Comparison of ENCODE assay signal across 15 cellular contexts in the genomic region with DNA sequence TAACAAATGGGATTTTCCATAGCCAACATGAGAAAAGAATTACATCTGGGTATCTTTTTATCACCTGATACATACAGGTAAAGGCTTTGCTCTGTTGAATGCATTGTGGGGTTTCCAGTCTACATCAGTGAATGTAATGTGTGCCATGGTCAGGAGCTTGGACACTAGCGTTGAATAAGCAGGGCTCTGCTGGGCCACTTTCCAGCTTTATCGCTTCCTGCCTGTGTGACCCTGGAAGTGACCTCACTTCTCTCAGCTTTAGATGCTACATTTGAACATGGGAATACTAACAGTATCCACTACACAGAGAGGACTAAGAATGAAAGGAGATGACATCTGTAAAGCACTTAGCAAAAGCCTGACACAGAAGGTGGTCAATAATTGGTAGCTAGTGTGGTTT. TPM values are rescaled to one million over a fixed set of nuclear protein-coding genes. Genes with fewer than 3 reads are reported as not detected.
A peak's percentile ranks its signal among the peaks of the same experiment; 100 is the strongest.
DNase-seq lines count a peak whose midpoint lies in the region; ATAC-seq and TF ChIP-seq lines count a peak whose summit lies in the region.
"Had no signal": no experiment of that assay in that cellular context is flagged by ENCODE, and none has a peak within 500 bp of the region (broad histone marks: within the 10 kb centered on the region; RNA-seq: fewer than 3 reads in every experiment).

No MANE protein-coding gene starts in this region.

- TF ChIP-seq EP300 in esophagus muscularis mucosa (IDR thresholded peaks at IDR 0.05) = no peak

- H3K9me3 ChIP-seq in esophagus muscularis mucosa (no peaks in the 10 kb centered on the region), mucosa of descending colon (no peaks in the 10 kb centered on the region)
- H3K9me3 ChIP-seq: BLaER1 treated with 17β-estradiol and CSF1 and Interleukin-3, amounts not matched to agents 10 nM and 100 nM had no signal

- no peaks in the 10 kb centered on the region for H3K27me3 ChIP-seq in esophagus muscularis mucosa
- H3K27me3 ChIP-seq: BLaER1 treated with 17β-estradiol and CSF1 and Interleukin-3, amounts not matched to agents 10 nM and 100 nM had no signal

- intact Hi-C loops in left cardiac atrium (cut with DNase I) = loop anchor here in 1 of 2 donors (10.0 kb wide), 1 partner anchor 765 kb away; no protein-coding TSS in a partner anchor
- intact Hi-C loops in Right ventricle myocardium superior (cut with DNase I) = no loop called here
- intact Hi-C loops in esophagus muscularis mucosa (cut with DNase I) = no loop called here
- intact Hi-C loops in mucosa of descending colon (cut with DNase I, micrococcal nuclease) = no loop called here

- 77% methylated on average over 2 of the region's 2 CpGs for WGBS in esophagus muscularis mucosa

- H3K36me3 ChIP-seq in esophagus muscularis mucosa (no peaks in the 10 kb centered on the region), mucosa of descending colon (ENCODE audit: low read depth) (no peaks in the 10 kb centered on the region)
- H3K36me3 ChIP-seq: BLaER1 treated with 17β-estradiol and CSF1 and Interleukin-3, amounts not matched to agents 10 nM and 100 nM had no signal

- TF ChIP-seq CTCF in esophagus muscularis mucosa (IDR thresholded peaks at IDR 0.05) (no peak), mucosa of descending colon (IDR thresholded peaks at IDR 0.05) (no peak)

- TF ChIP-seq POLR2A in esophagus muscularis mucosa (IDR thresholded peaks at IDR 0.05; ENCODE audit: low read depth) = no peak

- no peak overlapping the region for H3K4me3 ChIP-seq in esophagus muscularis mucosa
- H3K4me3 ChIP-seq in mucosa of descending colon = no peak overlapping the region
- H3K4me3 ChIP-seq: BLaER1 treated with 17β-estradiol and CSF1 and Interleukin-3, amounts not matched to agents 10 nM and 100 nM had no signal

- ATAC-seq in left cardiac atrium (peak in 1 of 2 donors; percentile 28), Right ventricle myocardium superior (ENCODE audit: poor library complexity) (no peak), mucosa of descending colon (no peak)

- H3K27ac ChIP-seq in esophagus muscularis mucosa (replicated peaks in 1 of 4) = peak overlapping the region; percentile 80 to 92 (median 84)
- H3K27ac ChIP-seq: BLaER1 treated with 17β-estradiol and CSF1 and Interleukin-3, amounts not matched to agents 10 nM and 100 nM had no signal

- DNase-seq in left cardiac atrium (peak; percentile 63), Right ventricle myocardium superior (no peak), dermis blood vessel endothelial cell (peak; percentile 85), esophagus muscularis mucosa (ENCODE audit: extremely low spot score) (no peak), lung microvascular endothelial cell (ENCODE audit: low read depth in 2 of 2) (peak; percentile 81 to 96), NCI-H1105 treated with DMSO at 0.1 percent for 48 hours (lab: John Stamatoyannopoulos, UW) (no peak), mucosa of descending colon (no peak), NCI-H446 (lab: John Stamatoyannopoulos, UW) (no peak)
- DNase-seq: ACHN; CD4-positive, CD25-positive, alpha-beta regulatory T cell; DMS53; GF-D8; HCEC 1CT; HFFc6 had no signal

- H3K4me1 ChIP-seq in esophagus muscularis mucosa (peaks cover 5 to 59% (median 53%) of the 10 kb centered on the region in 4 donors), mucosa of descending colon (ENCODE audit: low read depth) (no peaks in the 10 kb centered on the region)

RNA-seq across cellular contexts. Expression of gene TTC23, which starts 40.1 kb away (rescaled TPM):
- total RNA-seq in left cardiac atrium = 10 to 100 TPM; 11.9 to 13.7 TPM
- 8.7 TPM for total RNA-seq in Right ventricle myocardium superior
- 28.2 and 28.3 TPM in 2 replicates for total RNA-seq in dermis blood vessel endothelial cell
- total RNA-seq in esophagus muscularis mucosa = 10 to 100 TPM; 14.7 to 25.3 (median 19.3) TPM
- total RNA-seq in lung microvascular endothelial cell = 15.3 and 17.1 TPM in 2 replicates
- 10 to 100 TPM; 17.1 to 26.8 (median 19.6) TPM for total RNA-seq in mucosa of descending colon

RNA-seq across cellular contexts. Expression of gene LRRC28, which starts 42.0 kb away (rescaled TPM):
- total RNA-seq in left cardiac atrium (10 to 100 TPM; 23.8 to 25.2 TPM), Right ventricle myocardium superior (21.7 TPM), dermis blood vessel endothelial cell (17.0 and 19.8 TPM in 2 replicates), esophagus muscularis mucosa (10 to 100 TPM; 15.7 to 39.9 (median 24.7) TPM), lung microvascular endothelial cell (6.8 and 10.5 TPM in 2 replicates), mucosa of descending colon (10 to 100 TPM; 26.0 to 41.6 (median 27.7) TPM)

Comparison
In these comparisons a context has a peak if more than half of its experiments do, and no peak if none do; other contexts are left out.
1. DNase-seq: peak in left cardiac atrium (single experiment), dermis blood vessel endothelial cell (single experiment) and lung microvascular endothelial cell (2 of 2); none in Right ventricle myocardium superior (single experiment), esophagus muscularis mucosa (single experiment), NCI-H1105 treated with DMSO at 0.1 percent for 48 hours (single experiment), mucosa of descending colon (0 of 3) and NCI-H446 (0 of 2).